In genomic region chr1:1917995-1918900, GRCh38 we compare ENCODE assay signal across 1 cellular context.
TF ChIP-seq lines count a peak whose summit lies in the region.

No MANE protein-coding gene starts in this region.

TF ChIP-seq in HepG2, 621 proteins besides CTCF, POLR2A, EP300 and RAD21 (continues in another document):
- TF ChIP-seq, protein P1, sequence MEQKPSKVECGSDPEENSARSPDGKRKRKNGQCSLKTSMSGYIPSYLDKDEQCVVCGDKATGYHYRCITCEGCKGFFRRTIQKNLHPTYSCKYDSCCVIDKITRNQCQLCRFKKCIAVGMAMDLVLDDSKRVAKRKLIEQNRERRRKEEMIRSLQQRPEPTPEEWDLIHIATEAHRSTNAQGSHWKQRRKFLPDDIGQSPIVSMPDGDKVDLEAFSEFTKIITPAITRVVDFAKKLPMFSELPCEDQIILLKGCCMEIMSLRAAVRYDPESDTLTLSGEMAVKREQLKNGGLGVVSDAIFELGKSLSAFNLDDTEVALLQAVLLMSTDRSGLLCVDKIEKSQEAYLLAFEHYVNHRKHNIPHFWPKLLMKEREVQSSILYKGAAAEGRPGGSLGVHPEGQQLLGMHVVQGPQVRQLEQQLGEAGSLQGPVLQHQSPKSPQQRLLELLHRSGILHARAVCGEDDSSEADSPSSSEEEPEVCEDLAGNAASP (CRISPR knock-in tag; IDR thresholded peaks at IDR 0.05; ENCODE audit: borderline replicate concordance) = 0 out of 2 replicates have a peak, but pooled peaks have one; percentile 24
- TF ChIP-seq ETV5 (CRISPR knock-in tag; IDR thresholded peaks at IDR 0.05; ENCODE audit: borderline replicate concordance) (0 out of 2 replicates have a peak, but pooled peaks have one; percentile 7), EHMT2 (IDR thresholded peaks at IDR 0.05; ENCODE audit: borderline replicate concordance, low read depth, low read length) (no peak), ZNF646 (CRISPR knock-in tag; IDR thresholded peaks at IDR 0.05) (0 out of 2 replicates have a peak, but pooled peaks have one; percentile 30), ZNF512B (CRISPR knock-in tag; IDR thresholded peaks at IDR 0.05; ENCODE audit: borderline replicate concordance) (0 out of 2 replicates have a peak, but pooled peaks have one; percentile 48), ZNF329 (CRISPR knock-in tag; IDR thresholded peaks at IDR 0.05; ENCODE audit: low read depth) (0 out of 2 replicates have a peak, but pooled peaks have one; percentile 26), ZNF788 (CRISPR knock-in tag; IDR thresholded peaks at IDR 0.05; ENCODE audit: borderline replicate concordance) (0 out of 2 replicates have a peak, but pooled peaks have one; percentile 17), CCAR2 (optimal IDR thresholded peaks at IDR 0.05; ENCODE audit: low read depth, low read length) (no peak), ZNF709 (CRISPR knock-in tag; IDR thresholded peaks at IDR 0.05) (no peak), ZNF496 (CRISPR knock-in tag; IDR thresholded peaks at IDR 0.05; ENCODE audit: insufficient replicate concordance) (no peak), KDM5B (CRISPR knock-in tag; IDR thresholded peaks at IDR 0.05; ENCODE audit: borderline replicate concordance) (0 out of 2 replicates have a peak, but pooled peaks have one; percentile 34), HES4 (CRISPR knock-in tag; IDR thresholded peaks at IDR 0.05; ENCODE audit: borderline replicate concordance) (peak; percentile 50; the same call in 1 of the 2 replicates), PHF8 (CRISPR knock-in tag; IDR thresholded peaks at IDR 0.05) (peak; percentile 47; the same call in 1 of the 2 replicates), CCDC6 (CRISPR knock-in tag; IDR thresholded peaks at IDR 0.05) (0 out of 2 replicates have a peak, but pooled peaks have one; percentile 53), ONECUT2 (CRISPR knock-in tag; IDR thresholded peaks at IDR 0.05) (no peak), ZNF263 (CRISPR knock-in tag; IDR thresholded peaks at IDR 0.05) (peak; percentile 21; the same call in 1 of the 2 replicates), ZNF891 (CRISPR knock-in tag; IDR thresholded peaks at IDR 0.05) (peak; percentile 16; the same call in 1 of the 2 replicates), SALL2 (CRISPR knock-in tag; IDR thresholded peaks at IDR 0.05) (0 out of 2 replicates have a peak, but pooled peaks have one; percentile 17), DNMT1 (CRISPR knock-in tag; IDR thresholded peaks at IDR 0.05) (peak; percentile 81), ZSCAN21 (CRISPR knock-in tag; IDR thresholded peaks at IDR 0.05; ENCODE audit: borderline replicate concordance) (0 out of 2 replicates have a peak, but pooled peaks have one; percentile 9)
- TF ChIP-seq, protein P2, sequence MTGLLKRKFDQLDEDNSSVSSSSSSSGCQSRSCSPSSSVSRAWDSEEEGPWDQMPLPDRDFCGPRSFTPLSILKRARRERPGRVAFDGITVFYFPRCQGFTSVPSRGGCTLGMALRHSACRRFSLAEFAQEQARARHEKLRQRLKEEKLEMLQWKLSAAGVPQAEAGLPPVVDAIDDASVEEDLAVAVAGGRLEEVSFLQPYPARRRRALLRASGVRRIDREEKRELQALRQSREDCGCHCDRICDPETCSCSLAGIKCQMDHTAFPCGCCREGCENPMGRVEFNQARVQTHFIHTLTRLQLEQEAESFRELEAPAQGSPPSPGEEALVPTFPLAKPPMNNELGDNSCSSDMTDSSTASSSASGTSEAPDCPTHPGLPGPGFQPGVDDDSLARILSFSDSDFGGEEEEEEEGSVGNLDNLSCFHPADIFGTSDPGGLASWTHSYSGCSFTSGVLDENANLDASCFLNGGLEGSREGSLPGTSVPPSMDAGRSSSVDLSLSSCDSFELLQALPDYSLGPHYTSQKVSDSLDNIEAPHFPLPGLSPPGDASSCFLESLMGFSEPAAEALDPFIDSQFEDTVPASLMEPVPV (CRISPR knock-in tag; IDR thresholded peaks at IDR 0.05) = 0 out of 2 replicates have a peak, but pooled peaks have one; percentile 55
- TF ChIP-seq, protein P3, sequence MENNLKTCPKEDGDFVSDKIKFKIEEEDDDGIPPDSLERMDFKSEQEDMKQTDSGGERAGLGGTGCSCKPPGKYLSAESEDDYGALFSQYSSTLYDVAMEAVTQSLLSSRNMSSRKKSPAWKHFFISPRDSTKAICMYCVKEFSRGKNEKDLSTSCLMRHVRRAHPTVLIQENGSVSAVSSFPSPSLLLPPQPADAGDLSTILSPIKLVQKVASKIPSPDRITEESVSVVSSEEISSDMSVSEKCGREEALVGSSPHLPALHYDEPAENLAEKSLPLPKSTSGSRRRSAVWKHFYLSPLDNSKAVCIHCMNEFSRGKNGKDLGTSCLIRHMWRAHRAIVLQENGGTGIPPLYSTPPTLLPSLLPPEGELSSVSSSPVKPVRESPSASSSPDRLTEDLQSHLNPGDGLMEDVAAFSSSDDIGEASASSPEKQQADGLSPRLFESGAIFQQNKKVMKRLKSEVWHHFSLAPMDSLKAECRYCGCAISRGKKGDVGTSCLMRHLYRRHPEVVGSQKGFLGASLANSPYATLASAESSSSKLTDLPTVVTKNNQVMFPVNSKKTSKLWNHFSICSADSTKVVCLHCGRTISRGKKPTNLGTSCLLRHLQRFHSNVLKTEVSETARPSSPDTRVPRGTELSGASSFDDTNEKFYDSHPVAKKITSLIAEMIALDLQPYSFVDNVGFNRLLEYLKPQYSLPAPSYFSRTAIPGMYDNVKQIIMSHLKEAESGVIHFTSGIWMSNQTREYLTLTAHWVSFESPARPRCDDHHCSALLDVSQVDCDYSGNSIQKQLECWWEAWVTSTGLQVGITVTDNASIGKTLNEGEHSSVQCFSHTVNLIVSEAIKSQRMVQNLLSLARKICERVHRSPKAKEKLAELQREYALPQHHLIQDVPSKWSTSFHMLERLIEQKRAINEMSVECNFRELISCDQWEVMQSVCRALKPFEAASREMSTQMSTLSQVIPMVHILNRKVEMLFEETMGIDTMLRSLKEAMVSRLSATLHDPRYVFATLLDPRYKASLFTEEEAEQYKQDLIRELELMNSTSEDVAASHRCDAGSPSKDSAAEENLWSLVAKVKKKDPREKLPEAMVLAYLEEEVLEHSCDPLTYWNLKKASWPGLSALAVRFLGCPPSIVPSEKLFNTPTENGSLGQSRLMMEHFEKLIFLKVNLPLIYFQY (CRISPR knock-in tag; IDR thresholded peaks at IDR 0.05; ENCODE audit: borderline replicate concordance) = no peak
- TF ChIP-seq, protein P4, sequence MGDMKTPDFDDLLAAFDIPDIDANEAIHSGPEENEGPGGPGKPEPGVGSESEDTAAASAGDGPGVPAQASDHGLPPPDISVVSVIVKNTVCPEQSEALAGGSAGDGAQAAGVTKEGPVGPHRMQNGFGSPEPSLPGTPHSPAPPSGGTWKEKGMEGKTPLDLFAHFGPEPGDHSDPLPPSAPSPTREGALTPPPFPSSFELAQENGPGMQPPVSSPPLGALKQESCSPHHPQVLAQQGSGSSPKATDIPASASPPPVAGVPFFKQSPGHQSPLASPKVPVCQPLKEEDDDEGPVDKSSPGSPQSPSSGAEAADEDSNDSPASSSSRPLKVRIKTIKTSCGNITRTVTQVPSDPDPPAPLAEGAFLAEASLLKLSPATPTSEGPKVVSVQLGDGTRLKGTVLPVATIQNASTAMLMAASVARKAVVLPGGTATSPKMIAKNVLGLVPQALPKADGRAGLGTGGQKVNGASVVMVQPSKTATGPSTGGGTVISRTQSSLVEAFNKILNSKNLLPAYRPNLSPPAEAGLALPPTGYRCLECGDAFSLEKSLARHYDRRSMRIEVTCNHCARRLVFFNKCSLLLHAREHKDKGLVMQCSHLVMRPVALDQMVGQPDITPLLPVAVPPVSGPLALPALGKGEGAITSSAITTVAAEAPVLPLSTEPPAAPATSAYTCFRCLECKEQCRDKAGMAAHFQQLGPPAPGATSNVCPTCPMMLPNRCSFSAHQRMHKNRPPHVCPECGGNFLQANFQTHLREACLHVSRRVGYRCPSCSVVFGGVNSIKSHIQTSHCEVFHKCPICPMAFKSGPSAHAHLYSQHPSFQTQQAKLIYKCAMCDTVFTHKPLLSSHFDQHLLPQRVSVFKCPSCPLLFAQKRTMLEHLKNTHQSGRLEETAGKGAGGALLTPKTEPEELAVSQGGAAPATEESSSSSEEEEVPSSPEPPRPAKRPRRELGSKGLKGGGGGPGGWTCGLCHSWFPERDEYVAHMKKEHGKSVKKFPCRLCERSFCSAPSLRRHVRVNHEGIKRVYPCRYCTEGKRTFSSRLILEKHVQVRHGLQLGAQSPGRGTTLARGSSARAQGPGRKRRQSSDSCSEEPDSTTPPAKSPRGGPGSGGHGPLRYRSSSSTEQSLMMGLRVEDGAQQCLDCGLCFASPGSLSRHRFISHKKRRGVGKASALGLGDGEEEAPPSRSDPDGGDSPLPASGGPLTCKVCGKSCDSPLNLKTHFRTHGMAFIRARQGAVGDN (CRISPR knock-in tag; IDR thresholded peaks at IDR 0.05) = peak; percentile 78
- TF ChIP-seq, protein P5, sequence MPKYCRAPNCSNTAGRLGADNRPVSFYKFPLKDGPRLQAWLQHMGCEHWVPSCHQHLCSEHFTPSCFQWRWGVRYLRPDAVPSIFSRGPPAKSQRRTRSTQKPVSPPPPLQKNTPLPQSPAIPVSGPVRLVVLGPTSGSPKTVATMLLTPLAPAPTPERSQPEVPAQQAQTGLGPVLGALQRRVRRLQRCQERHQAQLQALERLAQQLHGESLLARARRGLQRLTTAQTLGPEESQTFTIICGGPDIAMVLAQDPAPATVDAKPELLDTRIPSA (CRISPR knock-in tag; IDR thresholded peaks at IDR 0.05; ENCODE audit: borderline replicate concordance) = 0 out of 2 replicates have a peak, but pooled peaks have one; percentile 53
- TF ChIP-seq, protein P6, sequence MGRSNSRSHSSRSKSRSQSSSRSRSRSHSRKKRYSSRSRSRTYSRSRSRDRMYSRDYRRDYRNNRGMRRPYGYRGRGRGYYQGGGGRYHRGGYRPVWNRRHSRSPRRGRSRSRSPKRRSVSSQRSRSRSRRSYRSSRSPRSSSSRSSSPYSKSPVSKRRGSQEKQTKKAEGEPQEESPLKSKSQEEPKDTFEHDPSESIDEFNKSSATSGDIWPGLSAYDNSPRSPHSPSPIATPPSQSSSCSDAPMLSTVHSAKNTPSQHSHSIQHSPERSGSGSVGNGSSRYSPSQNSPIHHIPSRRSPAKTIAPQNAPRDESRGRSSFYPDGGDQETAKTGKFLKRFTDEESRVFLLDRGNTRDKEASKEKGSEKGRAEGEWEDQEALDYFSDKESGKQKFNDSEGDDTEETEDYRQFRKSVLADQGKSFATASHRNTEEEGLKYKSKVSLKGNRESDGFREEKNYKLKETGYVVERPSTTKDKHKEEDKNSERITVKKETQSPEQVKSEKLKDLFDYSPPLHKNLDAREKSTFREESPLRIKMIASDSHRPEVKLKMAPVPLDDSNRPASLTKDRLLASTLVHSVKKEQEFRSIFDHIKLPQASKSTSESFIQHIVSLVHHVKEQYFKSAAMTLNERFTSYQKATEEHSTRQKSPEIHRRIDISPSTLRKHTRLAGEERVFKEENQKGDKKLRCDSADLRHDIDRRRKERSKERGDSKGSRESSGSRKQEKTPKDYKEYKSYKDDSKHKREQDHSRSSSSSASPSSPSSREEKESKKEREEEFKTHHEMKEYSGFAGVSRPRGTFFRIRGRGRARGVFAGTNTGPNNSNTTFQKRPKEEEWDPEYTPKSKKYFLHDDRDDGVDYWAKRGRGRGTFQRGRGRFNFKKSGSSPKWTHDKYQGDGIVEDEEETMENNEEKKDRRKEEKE (IDR thresholded peaks at IDR 0.05) = no peak
